22 cellular contexts compared by ENCODE assay signal in the genomic region with DNA sequence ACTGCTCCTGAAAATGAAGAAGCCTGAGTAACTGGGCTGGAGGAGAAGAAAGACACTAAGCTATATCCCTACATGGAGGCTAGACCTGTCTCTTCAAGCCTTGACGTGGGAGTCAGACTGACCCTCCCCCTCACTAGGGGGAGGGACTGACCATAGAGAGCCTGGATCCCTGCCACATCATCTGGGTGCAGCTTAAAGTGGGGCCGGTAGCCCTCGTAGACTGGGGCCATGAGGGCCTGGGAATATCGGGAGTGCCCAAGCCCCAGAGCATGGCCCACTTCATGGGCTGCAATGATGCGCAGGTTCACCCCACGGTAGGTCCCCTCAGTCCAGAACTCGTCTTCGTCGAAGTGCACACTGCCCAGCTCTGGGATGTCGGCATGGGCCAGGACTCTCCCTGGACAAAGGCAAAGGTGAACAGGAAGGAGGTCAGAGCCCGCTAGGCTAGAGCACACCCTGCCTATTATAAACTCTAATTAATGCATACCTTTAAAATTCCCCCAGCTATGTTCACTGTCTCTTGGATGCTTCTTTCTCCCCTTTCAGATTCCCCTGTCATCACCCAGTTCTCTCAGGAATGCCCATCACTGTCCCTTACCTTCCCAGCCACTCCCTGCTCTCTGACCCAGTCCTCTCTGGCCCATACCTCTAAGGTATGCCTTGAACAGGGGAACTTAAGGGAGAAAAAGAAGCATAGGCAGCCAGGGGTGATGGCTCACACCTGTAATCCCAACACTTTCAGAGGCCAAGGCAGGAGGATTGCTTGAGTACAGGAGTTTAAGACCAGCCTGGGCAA. TPM values are rescaled to one million over a fixed set of nuclear protein-coding genes. Genes with fewer than 3 reads are reported as not detected.
DNase-seq lines count a peak whose midpoint lies in the region; ATAC-seq, FAIRE-seq and TF ChIP-seq lines count a peak whose summit lies in the region.
"Had no signal": no experiment of that assay in that cellular context is flagged by ENCODE, and none has a peak within 500 bp of the region (broad histone marks: within the 10 kb centered on the region; RNA-seq: fewer than 3 reads in every experiment).

No MANE protein-coding gene starts in this region.

- H3K9me3 ChIP-seq in H1 (ENCODE audit: insufficient read depth in 2 of 2, low read depth in 1 of 2, low read length in 1 of 2) (no peaks in the 10 kb centered on the region), neural progenitor cell (ENCODE audit: low read depth) (no peaks in the 10 kb centered on the region), esophagus squamous epithelium (no peaks in the 10 kb centered on the region)
- H3K9me3 ChIP-seq: BLaER1 had no signal

- peak; percentile 22 for DNase-seq in cardiac septum (ENCODE audit: low spot score)
- no peak for DNase-seq in Right ventricle myocardium inferior (ENCODE audit: missing footprints)
- DNase-seq in H1 (ENCODE audit: low read depth in 1 of 2, low spot score in 2 of 2) = no peak
- DNase-seq in neural progenitor cell (ENCODE audit: low spot score) = no peak
- no peak for DNase-seq in stimulated activated naive CD8-positive, alpha-beta T cell treated with anti-CD3 and anti-CD28 coated beads, Interleukin-15, amount 100 ng/mL, for 72 hours
- DNase-seq in esophagus squamous epithelium (lab: John Stamatoyannopoulos, UW) = no peak
- DNase-seq: 8988T; CD4-positive, alpha-beta memory T cell; DMS153; DMS79; GDM1; H7; HFFc6 had no signal

- no peak for TF ChIP-seq EP300 in H1 (IDR thresholded peaks at IDR 0.05; ENCODE audit: borderline replicate concordance in 1 of 2, low read depth in 2 of 2, low read length in 2 of 2)

- H3K27ac ChIP-seq in H1 (ENCODE audit: low read depth, low read length) (no peak overlapping the region), neural progenitor cell (no peak overlapping the region), esophagus squamous epithelium (no peak overlapping the region)
- H3K27ac ChIP-seq: BLaER1 had no signal

- no peaks in the 10 kb centered on the region for H3F3A ChIP-seq in neural progenitor cell (ENCODE audit: low read depth)

- H2AFZ ChIP-seq in H1 (ENCODE audit: low read length) (no peak overlapping the region), neural progenitor cell (replicated peaks) (no peak overlapping the region)
- H2AFZ ChIP-seq: GM23338 had no signal

- peak overlapping the region; percentile 33 for H3K4me3 Mint-ChIP-seq in neural progenitor cell
- no peak overlapping the region for H3K4me3 Mint-ChIP-seq in stimulated activated naive CD8-positive, alpha-beta T cell treated with anti-CD3 and anti-CD28 coated beads, Interleukin-15, amount 100 ng/mL, for 72 hours
- H3K4me3 Mint-ChIP-seq: CD14-positive monocyte; CD4-positive, alpha-beta memory T cell; GM23338 had no signal

- no peak overlapping the region for H3K9ac ChIP-seq in H1 (replicated peaks in 1 of 4; ENCODE audit: extremely low read depth in 1 of 4, low read depth in 3 of 4, low read length in 3 of 4)
- H3K9ac ChIP-seq in neural progenitor cell = no peak overlapping the region
- H3K9ac ChIP-seq: BLaER1 had no signal

- H2BK15ac ChIP-seq in H1 (ENCODE audit: low read length) = no peak overlapping the region

- H3K14ac ChIP-seq in H1 (ENCODE audit: insufficient read length) = no peak overlapping the region

- H4K91ac ChIP-seq in H1 (replicated peaks; ENCODE audit: insufficient read length, low read length) = no peak overlapping the region

- no peak for FAIRE-seq in H1 (lab: Jason Lieb, UNC)
- FAIRE-seq: GM12892, GM18507, HTR-8/SVneo had no signal

- H3K27me3 Mint-ChIP-seq in neural progenitor cell (ENCODE audit: insufficient read depth, low read depth) = peaks cover 7% of the 10 kb centered on the region
- H3K27me3 Mint-ChIP-seq in stimulated activated naive CD8-positive, alpha-beta T cell treated with anti-CD3 and anti-CD28 coated beads, Interleukin-15, amount 100 ng/mL, for 72 hours = no peaks in the 10 kb centered on the region
- H3K27me3 Mint-ChIP-seq: CD4-positive, alpha-beta memory T cell had no signal

- peaks cover 5% of the 10 kb centered on the region for H3K4me1 Mint-ChIP-seq in neural progenitor cell
- H3K4me1 Mint-ChIP-seq in stimulated activated naive CD8-positive, alpha-beta T cell treated with anti-CD3 and anti-CD28 coated beads, Interleukin-15, amount 100 ng/mL, for 72 hours = peaks cover 12% of the 10 kb centered on the region

- no peaks in the 10 kb centered on the region for H4K20me1 ChIP-seq in H1 (replicated peaks in 1 of 2; ENCODE audit: control insufficient read depth in 1 of 2, insufficient read depth in 2 of 2, low read length in 2 of 2)
- H4K20me1 ChIP-seq in neural progenitor cell (ENCODE audit: low read depth) = no peaks in the 10 kb centered on the region
- H4K20me1 ChIP-seq: BLaER1 had no signal

- H3K4me2 ChIP-seq in H1 (ENCODE audit: insufficient read depth in 1 of 2, low read depth in 2 of 2, low read length in 2 of 2) = no peak overlapping the region
- H3K4me2 ChIP-seq in neural progenitor cell = no peak overlapping the region
- H3K4me2 ChIP-seq: BLaER1, GM23338 had no signal

- TF ChIP-seq RAD21 in H1 (IDR thresholded peaks at IDR 0.05 in 1 of 2, conservative IDR thresholded peaks at IDR 0.05 in 1 of 2; ENCODE audit: low read depth in 2 of 2, low read length in 2 of 2) = no peak

- peak overlapping the region; percentile 62; the same call in 1 of the 2 replicates for H4K8ac ChIP-seq in H1 (ENCODE audit: extremely low read depth, insufficient read depth, low read length)

- TF ChIP-seq CTCF in H1 (IDR thresholded peaks at IDR 0.05; ENCODE audit: control extremely low read depth in 1 of 3, insufficient read depth in 1 of 3, low read depth in 1 of 3, low read length in 3 of 3) (no peak), neural progenitor cell (IDR thresholded peaks at IDR 0.05) (no peak), esophagus squamous epithelium (IDR thresholded peaks at IDR 0.05) (no peak)

- no peak for TF ChIP-seq POLR2A in H1 (IDR thresholded peaks at IDR 0.05; ENCODE audit: control extremely low read depth in 1 of 2, low read depth in 2 of 2, low read length in 2 of 2)
- TF ChIP-seq POLR2A in esophagus squamous epithelium (IDR thresholded peaks at IDR 0.05) = no peak

- CTCF ChIA-PET in H1 (lab: Charles Lee; ENCODE audit: partially characterized antibody) = interaction anchor here (0.6 to 1.1 kb wide), 5 partner anchors 17 to 155 kb away, joined by 3 to 5 read pairs (median 3); no protein-coding TSS in a partner anchor

- intact Hi-C loops in cardiac septum (cut with DNase I) = no loop called here
- intact Hi-C loops in Right ventricle myocardium inferior (cut with DNase I) = no loop called here
- intact Hi-C loops in esophagus squamous epithelium (cut with DNase I) = no loop called here

- POLR2A ChIA-PET in H1 (lab: Charles Lee; ENCODE audit: partially characterized antibody) = interaction anchor here (7.3 kb wide), 1 partner anchor 9 kb away, joined by 82 read pairs; a partner anchor contains a TSS

- H3K36me3 ChIP-seq in H1 (ENCODE audit: control insufficient read depth in 2 of 4, insufficient read depth in 4 of 4, low read length in 3 of 4) (no peaks in the 10 kb centered on the region), neural progenitor cell (no peaks in the 10 kb centered on the region), esophagus squamous epithelium (peaks cover 0 to 7% (median 0%) of the 10 kb centered on the region in 3 donors)
- H3K36me3 ChIP-seq: BLaER1 had no signal

- H2BK12ac ChIP-seq in H1 (ENCODE audit: low read depth, low read length) = no peak overlapping the region

- H3K27me3 ChIP-seq in H1 (replicated peaks in 1 of 4; ENCODE audit: control insufficient read depth in 3 of 4, extremely low read depth in 1 of 4, insufficient read depth in 3 of 4, low read length in 3 of 4) (no peaks in the 10 kb centered on the region), neural progenitor cell (no peaks in the 10 kb centered on the region), esophagus squamous epithelium (peaks cover 0 to 7% (median 0%) of the 10 kb centered on the region in 4 donors)
- H3K27me3 ChIP-seq: BLaER1 had no signal

- H3K23me2 ChIP-seq in H1 (ENCODE audit: low read depth, low read length) = no peaks in the 10 kb centered on the region

- peak overlapping the region; percentile 17 for H3K27ac Mint-ChIP-seq in neural progenitor cell
- H3K27ac Mint-ChIP-seq in stimulated activated naive CD8-positive, alpha-beta T cell treated with anti-CD3 and anti-CD28 coated beads, Interleukin-15, amount 100 ng/mL, for 72 hours = no peak overlapping the region
- H3K27ac Mint-ChIP-seq: GM23338, HFFc6 had no signal

- H2BK5ac ChIP-seq in H1 (ENCODE audit: low read depth, low read length) = no peak overlapping the region

- no peaks in the 10 kb centered on the region for H3K36me3 Mint-ChIP-seq in neural progenitor cell
- H3K36me3 Mint-ChIP-seq: CD4-positive, alpha-beta memory T cell had no signal

- no peak overlapping the region for H2AK5ac ChIP-seq in H1 (ENCODE audit: low read depth, low read length)

- H3K23ac ChIP-seq in H1 (ENCODE audit: insufficient read length) = no peak overlapping the region

- no peak overlapping the region for H3K18ac ChIP-seq in H1 (ENCODE audit: extremely low read depth, low read length)

- ATAC-seq in Right ventricle myocardium inferior = no peak
- ATAC-seq in stimulated activated naive CD8-positive, alpha-beta T cell treated with anti-CD3 and anti-CD28 coated beads, Interleukin-15, amount 100 ng/mL, for 72 hours = no peak
- ATAC-seq in HG03159 (IDR thresholded peaks at IDR 0.05; ENCODE audit: unreplicated experiment) = no peak
- ATAC-seq in GM21367 (IDR thresholded peaks at IDR 0.05; ENCODE audit: unreplicated experiment) = no peak
- ATAC-seq: GM23338, HCT116 had no signal

- no peak overlapping the region for H2BK20ac ChIP-seq in H1 (ENCODE audit: low read length)

- no peaks in the 10 kb centered on the region for H3K79me1 ChIP-seq in H1 (ENCODE audit: low read depth, low read length)

- no peak overlapping the region for H4K5ac ChIP-seq in H1 (ENCODE audit: insufficient read length, low read depth, low read length)

- 95% methylated on average over 11 of the region's 11 CpGs; no CpG with 5 or more reads in 1 of the 2 experiments for WGBS in H1 (ENCODE audit: extremely low coverage in 1 of 2, insufficient coverage in 1 of 2, insufficient read length in 1 of 2, insufficient replicate concordance in 2 of 2, low coverage in 1 of 2, low lambda C conversion rate in 2 of 2, missing lambda C conversion rate in 1 of 2), 2 experiments
- 88 to 91% methylated on average over 10 to 11 of the region's 11 CpGs for WGBS in esophagus squamous epithelium, 2 donors

- H3K4ac ChIP-seq in H1 (replicated peaks; ENCODE audit: insufficient read length, low read depth, low read length) = no peak overlapping the region

- H3K4me3 ChIP-seq in H1 (ENCODE audit: extremely low read depth in 1 of 4, insufficient read depth in 2 of 4, low read depth in 3 of 4, low read length in 4 of 4) (no peak overlapping the region), neural progenitor cell (no peak overlapping the region), esophagus squamous epithelium (no peak overlapping the region)
- H3K4me3 ChIP-seq: BLaER1, GM23338 had no signal

- H2BK120ac ChIP-seq in H1 (replicated peaks; ENCODE audit: low read depth, low read length) = no peak overlapping the region

- no peak overlapping the region for H3K56ac ChIP-seq in H1 (replicated peaks; ENCODE audit: insufficient read length, low read depth, low read length)

- no peaks in the 10 kb centered on the region for H3K9me3 Mint-ChIP-seq in neural progenitor cell
- H3K9me3 Mint-ChIP-seq in stimulated activated naive CD8-positive, alpha-beta T cell treated with anti-CD3 and anti-CD28 coated beads, Interleukin-15, amount 100 ng/mL, for 72 hours = no peaks in the 10 kb centered on the region
- H3K9me3 Mint-ChIP-seq: CD4-positive, alpha-beta memory T cell; GM23338; HFFc6 had no signal

- no peaks in the 10 kb centered on the region for H3K79me2 ChIP-seq in H1 (ENCODE audit: control insufficient read depth in 1 of 2, insufficient read depth in 2 of 2, low read length in 2 of 2)
- H3K79me2 ChIP-seq in neural progenitor cell (ENCODE audit: low read depth) = no peaks in the 10 kb centered on the region

- peaks cover 0 to 8% (median 2%) of the 10 kb centered on the region in 4 experiments; a peak in 4 of 7 replicates for H3K4me1 ChIP-seq in H1 (replicated peaks in 1 of 4; ENCODE audit: control insufficient read depth in 3 of 4, insufficient read depth in 4 of 4, low read length in 3 of 4)
- peaks cover 3% of the 10 kb centered on the region for H3K4me1 ChIP-seq in neural progenitor cell
- peaks cover 0 to 12% (median 0%) of the 10 kb centered on the region in 3 donors for H3K4me1 ChIP-seq in esophagus squamous epithelium

RNA-seq across cellular contexts. Expression of a gene that starts 3.2 kb away (rescaled TPM):
- total RNA-seq in cardiac septum (1.6 TPM), Right ventricle myocardium inferior (2.9 TPM), neural progenitor cell (ENCODE audit: low replicate concordance) (0.13 and 0.28 TPM in 2 replicates), esophagus squamous epithelium (1 to 10 TPM; 1.5 to 3.1 (median 1.8) TPM)
- 2.6 and 2.7 TPM in 2 replicates for total RNA-seq in H1 (2021; fragmentation: NEBNext Ultra II Directional; extraction: Animal tissue kit (Norgen Biotek cat#: 25700))
- 2.8 and 3.3 TPM in 2 replicates for polyA plus RNA-seq in H1 (2011; rRNA removed)
- 3.1 TPM for polyA plus RNA-seq in H1 (2011; cell fraction: cytosol; rRNA removed)
- polyA plus RNA-seq in H1 (2011; cell fraction: nucleus; rRNA removed) = 7.1 TPM
- polyA plus RNA-seq in H1 (2012, experiment 1 of 2) = 2.7 to 3.2 TPM (median 2.9 TPM) in 4 replicates
- 2.0 TPM for polyA plus RNA-seq in H1 (2012, experiment 2 of 2)
- 2.3 TPM for polyA plus RNA-seq in H1 (2013, experiment 1 of 2)
- 2.1 TPM for polyA plus RNA-seq in H1 (2013, experiment 2 of 2)
- polyA minus RNA-seq in H1 (2011; rRNA and poly(A)+ RNA removed) = 1.5 and 1.6 TPM in 2 replicates
- polyA minus RNA-seq in H1 (2011; cell fraction: cytosol; rRNA and poly(A)+ RNA removed) = 2.5 TPM
- 3.5 TPM for polyA minus RNA-seq in H1 (2011; cell fraction: nucleus; rRNA and poly(A)+ RNA removed)
- polyA plus RNA-seq: CD4-positive, alpha-beta memory T cell had no signal

RNA-seq across cellular contexts. Expression of a gene that starts 10.2 kb away (rescaled TPM):
- 18.4 TPM for total RNA-seq in cardiac septum
- total RNA-seq in Right ventricle myocardium inferior = 18.3 TPM
- 32.3 and 34.3 TPM in 2 replicates for total RNA-seq in H1 (2021; fragmentation: NEBNext Ultra II Directional; extraction: Animal tissue kit (Norgen Biotek cat#: 25700))
- 14.7 and 18.5 TPM in 2 replicates for polyA plus RNA-seq in H1 (2011; rRNA removed)
- 13.0 TPM for polyA plus RNA-seq in H1 (2011; cell fraction: cytosol; rRNA removed)
- 11.6 TPM for polyA plus RNA-seq in H1 (2011; cell fraction: nucleus; rRNA removed)
- polyA plus RNA-seq in H1 (2012, experiment 1 of 2) = 25.1 to 28.7 TPM (median 26.4 TPM) in 4 replicates
- 14.0 TPM for polyA plus RNA-seq in H1 (2012, experiment 2 of 2)
- polyA plus RNA-seq in H1 (2013, experiment 1 of 2) = 18.1 TPM
- polyA plus RNA-seq in H1 (2013, experiment 2 of 2) = 22.4 TPM
- polyA minus RNA-seq in H1 (2011; rRNA and poly(A)+ RNA removed) = 9.6 and 13.2 TPM in 2 replicates
- 7.6 TPM for polyA minus RNA-seq in H1 (2011; cell fraction: cytosol; rRNA and poly(A)+ RNA removed)
- polyA minus RNA-seq in H1 (2011; cell fraction: nucleus; rRNA and poly(A)+ RNA removed) = 9.3 TPM
- 29.9 and 39.9 TPM in 2 replicates for total RNA-seq in neural progenitor cell (ENCODE audit: low replicate concordance)
- total RNA-seq in esophagus squamous epithelium = 10 to 100 TPM; 15.3 to 30.2 (median 19.9) TPM

RNA-seq across cellular contexts. Expression of a gene that starts 21.7 kb away (rescaled TPM):
- total RNA-seq in cardiac septum = 23.0 TPM
- 17.3 TPM for total RNA-seq in Right ventricle myocardium inferior
- total RNA-seq in H1 (2021; fragmentation: NEBNext Ultra II Directional; extraction: Animal tissue kit (Norgen Biotek cat#: 25700)) = 34.1 and 39.0 TPM in 2 replicates
- 50.4 and 65.6 TPM in 2 replicates for polyA plus RNA-seq in H1 (2011; rRNA removed)
- 26.9 TPM for polyA plus RNA-seq in H1 (2011; cell fraction: cytosol; rRNA removed)
- 33.3 TPM for polyA plus RNA-seq in H1 (2011; cell fraction: nucleus; rRNA removed)
- polyA plus RNA-seq in H1 (2012, experiment 1 of 2) = 53.7 to 58.3 TPM (median 56.2 TPM) in 4 replicates
- 31.6 TPM for polyA plus RNA-seq in H1 (2012, experiment 2 of 2)
- polyA plus RNA-seq in H1 (2013, experiment 1 of 2) = 77.7 TPM
- 93.6 TPM for polyA plus RNA-seq in H1 (2013, experiment 2 of 2)
- polyA minus RNA-seq in H1 (2011; rRNA and poly(A)+ RNA removed) = 60.5 and 75.9 TPM in 2 replicates
- 23.1 TPM for polyA minus RNA-seq in H1 (2011; cell fraction: cytosol; rRNA and poly(A)+ RNA removed)
- 42.2 TPM for polyA minus RNA-seq in H1 (2011; cell fraction: nucleus; rRNA and poly(A)+ RNA removed)
- 12.5 and 16.0 TPM in 2 replicates for total RNA-seq in neural progenitor cell (ENCODE audit: low replicate concordance)
- 10 to 100 TPM; 29.9 to 31.9 (median 31.1) TPM for total RNA-seq in esophagus squamous epithelium

RNA-seq across cellular contexts. Expression of a gene that starts 22.0 kb away (rescaled TPM):
- total RNA-seq in cardiac septum (56.2 TPM), Right ventricle myocardium inferior (50.2 TPM), neural progenitor cell (ENCODE audit: low replicate concordance) (166 and 266 TPM in 2 replicates), esophagus squamous epithelium (10 to 100 TPM; 22.6 to 60.1 (median 53.7) TPM)
- 114 and 117 TPM in 2 replicates for total RNA-seq in H1 (2021; fragmentation: NEBNext Ultra II Directional; extraction: Animal tissue kit (Norgen Biotek cat#: 25700))
- polyA plus RNA-seq in H1 (2011; rRNA removed) = 140 and 226 TPM in 2 replicates
- 160 TPM for polyA plus RNA-seq in H1 (2011; cell fraction: cytosol; rRNA removed)
- 50.3 TPM for polyA plus RNA-seq in H1 (2011; cell fraction: nucleus; rRNA removed)
- 129 to 246 TPM (median 145 TPM) in 4 replicates for polyA plus RNA-seq in H1 (2012, experiment 1 of 2)
- 27.3 TPM for polyA plus RNA-seq in H1 (2012, experiment 2 of 2)
- polyA plus RNA-seq in H1 (2013, experiment 1 of 2) = 185 TPM
- 206 TPM for polyA plus RNA-seq in H1 (2013, experiment 2 of 2)
- 25.1 and 38.6 TPM in 2 replicates for polyA minus RNA-seq in H1 (2011; rRNA and poly(A)+ RNA removed)
- polyA minus RNA-seq in H1 (2011; cell fraction: cytosol; rRNA and poly(A)+ RNA removed) = 16.7 TPM
- polyA minus RNA-seq in H1 (2011; cell fraction: nucleus; rRNA and poly(A)+ RNA removed) = 25.4 TPM
